In genomic region chr13:34458756-34459462, GRCh38 we compare ENCODE assay signal across 15 cellular contexts.
DNase-seq lines count a peak whose midpoint lies in the region; ATAC-seq, FAIRE-seq and TF ChIP-seq lines count a peak whose summit lies in the region.
"Had no signal": no experiment of that assay in that cellular context is flagged by ENCODE, and none has a peak within 500 bp of the region (broad histone marks: within the 10 kb centered on the region; RNA-seq: fewer than 3 reads in every experiment).

No MANE protein-coding gene starts in this region.

- no peak overlapping the region for H3K9ac ChIP-seq in astrocyte (ENCODE audit: low read length)

- H3K36me3 ChIP-seq in astrocyte (ENCODE audit: insufficient read depth, low read length) (no peaks in the 10 kb centered on the region), right atrium auricular region (no peaks in the 10 kb centered on the region), uterus (no peaks in the 10 kb centered on the region)

- H3K27ac Mint-ChIP-seq in astrocyte (ENCODE audit: unreplicated experiment) = no peak overlapping the region
- H3K27ac Mint-ChIP-seq: activated T-cell treated with anti-CD3 and anti-CD28 coated beads, Interleukin-2, amount 50 U/mL, for 72 hours; stimulated activated naive B cell treated with anti-CD40 and anti-IgM and Interleukin-4, amounts not matched to agents 10 μg/mL and 1 μg/mL and 100 μg/mL, for 72 hours had no signal

- no peaks in the 10 kb centered on the region for H4K20me1 ChIP-seq in astrocyte (ENCODE audit: insufficient read depth, low read length)

- FAIRE-seq in astrocyte (lab: Jason Lieb, UNC) = peak; percentile 23
- FAIRE-seq: urothelium cell line had no signal

- DNase-seq in NCI-H510A treated with DMSO at 0.1 percent for 48 hours (lab: John Stamatoyannopoulos, UW) (peak; percentile 73), NCI-H510A (lab: John Stamatoyannopoulos, UW) (no peak), astrocyte (ENCODE audit: low read depth) (no peak), right atrium auricular region (ENCODE audit: low spot score) (no peak), uterus (peak; percentile 19 to 29), GOT3 (lab: John Stamatoyannopoulos, UW) (no peak)
- DNase-seq: activated CD4-positive, alpha-beta T cell treated with anti-CD3 and anti-CD28 coated beads, Interleukin-2, amount 50 U/mL, for 48 hours; activated T-cell treated with anti-CD3 and anti-CD28 coated beads, Interleukin-2, amount 50 U/mL, for 72 hours; cortex of kidney; mammary epithelial cell; SIG-M5; stimulated activated naive B cell treated with anti-CD40 and anti-IgM and Interleukin-4, amounts not matched to agents 10 μg/mL and 1 μg/mL and 100 μg/mL, for 72 hours had no signal

- intact Hi-C loops in uterus (cut with DNase I; ENCODE audit: low total_unique reads) = no loop called here

- H3K4me3 ChIP-seq in astrocyte (ENCODE audit: insufficient read depth, low read depth, low read length) (no peak overlapping the region), right atrium auricular region (no peak overlapping the region), uterus (no peak overlapping the region)

- H3K79me2 ChIP-seq in astrocyte (ENCODE audit: insufficient read depth, low read length) = no peaks in the 10 kb centered on the region

- no peaks in the 10 kb centered on the region for H3K9me3 Mint-ChIP-seq in astrocyte (ENCODE audit: unreplicated experiment)

- no peaks in the 10 kb centered on the region for H3K36me3 Mint-ChIP-seq in astrocyte (ENCODE audit: low read depth, unreplicated experiment)
- H3K36me3 Mint-ChIP-seq: stimulated activated naive B cell treated with anti-CD40 and anti-IgM and Interleukin-4, amounts not matched to agents 10 μg/mL and 1 μg/mL and 100 μg/mL, for 72 hours had no signal

- H3K4me1 Mint-ChIP-seq in astrocyte (ENCODE audit: low read depth, unreplicated experiment) = peaks cover 12% of the 10 kb centered on the region
- H3K4me1 Mint-ChIP-seq: stimulated activated naive B cell treated with anti-CD40 and anti-IgM and Interleukin-4, amounts not matched to agents 10 μg/mL and 1 μg/mL and 100 μg/mL, for 72 hours had no signal

- no peak overlapping the region for H3K4me2 ChIP-seq in astrocyte (ENCODE audit: low read length)

- no peak for ATAC-seq in HG02642 (IDR thresholded peaks at IDR 0.05; ENCODE audit: poor library complexity, unreplicated experiment)
- no peak for ATAC-seq in HG03097 (IDR thresholded peaks at IDR 0.05; ENCODE audit: low FRiP score, unreplicated experiment)
- ATAC-seq: activated T-cell treated with anti-CD3 and anti-CD28 coated beads, Interleukin-2, amount 50 U/mL, for 72 hours; stimulated activated naive B cell treated with anti-CD40 and anti-IgM and Interleukin-4, amounts not matched to agents 10 μg/mL and 1 μg/mL and 100 μg/mL, for 72 hours had no signal

- no peaks in the 10 kb centered on the region for H3K27me3 Mint-ChIP-seq in astrocyte (ENCODE audit: low read depth, unreplicated experiment)
- H3K27me3 Mint-ChIP-seq: stimulated activated naive B cell treated with anti-CD40 and anti-IgM and Interleukin-4, amounts not matched to agents 10 μg/mL and 1 μg/mL and 100 μg/mL, for 72 hours had no signal

- H3K4me1 ChIP-seq in astrocyte (ENCODE audit: insufficient read depth, low read length) (peaks cover 9% of the 10 kb centered on the region), right atrium auricular region (peaks cover 0 to 27% of the 10 kb centered on the region in 2 donors), uterus (no peaks in the 10 kb centered on the region)

- H3K9me3 ChIP-seq in astrocyte (ENCODE audit: insufficient read depth, low read depth, low read length) = no peaks in the 10 kb centered on the region
- H3K9me3 ChIP-seq in right atrium auricular region = no peaks in the 10 kb centered on the region
- H3K9me3 ChIP-seq in uterus = no peaks in the 10 kb centered on the region

- H2AFZ ChIP-seq in astrocyte (ENCODE audit: low read depth, low read length) = no peak overlapping the region

- no peak overlapping the region for H3K4me3 Mint-ChIP-seq in astrocyte (ENCODE audit: unreplicated experiment)
- H3K4me3 Mint-ChIP-seq: activated T-cell treated with anti-CD3 and anti-CD28 coated beads, Interleukin-2, amount 50 U/mL, for 72 hours; stimulated activated naive B cell treated with anti-CD40 and anti-IgM and Interleukin-4, amounts not matched to agents 10 μg/mL and 1 μg/mL and 100 μg/mL, for 72 hours had no signal

- no peak for TF ChIP-seq CTCF in astrocyte (IDR thresholded peaks at IDR 0.05; ENCODE audit: insufficient read depth, low read depth, low read length)
- no peak for TF ChIP-seq CTCF in right atrium auricular region (IDR thresholded peaks at IDR 0.05)
- no peak for TF ChIP-seq CTCF in uterus (IDR thresholded peaks at IDR 0.05)

- H3K27ac ChIP-seq in astrocyte (ENCODE audit: low read depth, low read length) = no peak overlapping the region
- H3K27ac ChIP-seq in right atrium auricular region = peak overlapping the region; percentile 15 to 22
- H3K27ac ChIP-seq in uterus = peak overlapping the region; percentile 40 to 71

- H3K27me3 ChIP-seq in astrocyte (ENCODE audit: insufficient read depth, low read length) (no peaks in the 10 kb centered on the region), right atrium auricular region (no peaks in the 10 kb centered on the region), uterus (no peaks in the 10 kb centered on the region)

- TF ChIP-seq POLR2A in uterus (IDR thresholded peaks at IDR 0.05) = no peak

Comparison
In these comparisons a context has a peak if more than half of its experiments do, and no peak if none do; other contexts are left out.
1. DNase-seq: peak in NCI-H510A treated with DMSO at 0.1 percent for 48 hours (single experiment) and uterus (2 of 2); none in NCI-H510A (single experiment), astrocyte (single experiment), right atrium auricular region (single experiment) and GOT3 (single experiment).